20 cellular contexts compared by ENCODE assay signal in the genomic region with DNA sequence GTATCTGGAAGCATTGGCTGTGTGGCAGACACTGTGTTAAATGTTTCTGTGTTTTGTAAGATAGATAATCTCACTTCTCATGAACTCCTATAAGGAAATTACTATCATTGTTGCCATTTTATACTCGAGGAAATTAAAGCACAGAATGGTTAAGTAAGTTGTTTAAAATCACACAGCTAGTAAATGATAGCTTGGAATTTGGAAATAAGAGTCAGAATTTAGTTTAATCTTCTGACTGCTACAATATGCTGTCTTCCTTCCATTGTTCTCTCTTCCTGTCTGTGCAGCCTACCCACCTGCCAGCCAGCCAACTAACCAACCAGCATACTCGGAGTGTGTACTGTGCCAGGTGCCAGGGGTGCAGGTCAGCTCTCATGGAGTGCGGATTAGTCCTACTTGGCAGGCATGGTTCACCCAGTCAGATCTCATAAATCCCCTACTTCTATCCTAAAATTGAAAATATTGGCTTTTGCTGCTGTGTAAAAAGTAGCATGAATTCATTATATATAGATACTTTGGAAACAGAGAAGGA.
DNase-seq lines count a peak whose midpoint lies in the region; FAIRE-seq and TF ChIP-seq lines count a peak whose summit lies in the region.
"Had no signal": no experiment of that assay in that cellular context is flagged by ENCODE, and none has a peak within 500 bp of the region (broad histone marks: within the 10 kb centered on the region; RNA-seq: fewer than 3 reads in every experiment).

No MANE protein-coding gene starts in this region.

- intact Hi-C loops in PC-9 (cut with micrococcal nuclease; ENCODE audit: unreplicated experiment) = loop anchor here (5.0 kb wide), 1 partner anchor 79 kb away; no protein-coding TSS in a partner anchor
- intact Hi-C loops in endothelial cell of umbilical vein (cut with micrococcal nuclease) = no loop called here

- H4K20me1 ChIP-seq in PC-9 (ENCODE audit: insufficient read depth) = no peaks in the 10 kb centered on the region
- no peaks in the 10 kb centered on the region for H4K20me1 ChIP-seq in endothelial cell of umbilical vein (replicated peaks; ENCODE audit: control insufficient read depth, extremely low read depth, insufficient read depth, low read length)

- no peaks in the 10 kb centered on the region for H3K9me3 ChIP-seq in PC-9 (ENCODE audit: insufficient read depth, low read depth)
- no peaks in the 10 kb centered on the region for H3K9me3 ChIP-seq in endothelial cell of umbilical vein (replicated peaks; ENCODE audit: control insufficient read depth, insufficient read depth, low read length)
- H3K9me3 ChIP-seq: SJCRH30, thoracic aorta had no signal

- TF ChIP-seq POLR2A in endothelial cell of umbilical vein (IDR thresholded peaks at IDR 0.05; ENCODE audit: low read depth, low read length) = no peak

- H3K27ac ChIP-seq in PC-9 = peak overlapping the region; percentile 86
- peak overlapping the region; percentile 18 for H3K27ac ChIP-seq in endothelial cell of umbilical vein (ENCODE audit: insufficient read depth, low read depth, low read length)
- H3K27ac ChIP-seq: SJCRH30, thoracic aorta had no signal

- dilution Hi-C loops in endothelial cell of umbilical vein (cut with MboI; ENCODE audit: extremely low pct_ligation_motif_present, low sequenced_read_pairs) = loop anchor here (25.0 kb wide), 1 partner anchor 114 kb away; no protein-coding TSS in a partner anchor

- no TSS peak for BruUV-seq in PC-9 (replicated peaks; lab: Mats Ljungman, UMichigan)
- no TSS peak for BruUV-seq in endothelial cell of umbilical vein (replicated peaks; lab: Mats Ljungman, UMichigan)

- FAIRE-seq in endothelial cell of umbilical vein (lab: Jason Lieb, UNC) = peak; percentile 90

- peaks cover 50% of the 10 kb centered on the region for H3K4me1 ChIP-seq in PC-9 (replicated peaks; ENCODE audit: insufficient read depth)
- H3K4me1 ChIP-seq in endothelial cell of umbilical vein (ENCODE audit: control insufficient read depth, extremely low read depth, insufficient read depth, low read length) = peaks cover 25% of the 10 kb centered on the region

- H3K79me2 ChIP-seq in PC-9 (ENCODE audit: low read depth) = no peaks in the 10 kb centered on the region; the same call in 1 of the 2 replicates
- H3K79me2 ChIP-seq in endothelial cell of umbilical vein (ENCODE audit: control insufficient read depth, insufficient read depth, low read length) = no peaks in the 10 kb centered on the region

- H3K9me2 ChIP-seq in PC-9 (ENCODE audit: insufficient read depth) = no peaks in the 10 kb centered on the region

- peaks cover 28% of the 10 kb centered on the region for H3F3A ChIP-seq in PC-9 (ENCODE audit: insufficient read depth, low read depth)

- H3K4me2 ChIP-seq in PC-9 (peak overlapping the region; percentile 65), endothelial cell of umbilical vein (ENCODE audit: insufficient read depth, low read length) (peak overlapping the region; percentile 57)

- no peaks in the 10 kb centered on the region for H3K9me1 ChIP-seq in endothelial cell of umbilical vein (replicated peaks; ENCODE audit: control insufficient read depth, extremely low read depth, insufficient read depth, low read length)

- POLR2A ChIA-PET in PC-9 (lab: Charles Lee; ENCODE audit: unreplicated experiment) = interaction anchor here (0.8 kb wide), 1 partner anchor 324 kb away, joined by 5 read pairs; no protein-coding TSS in a partner anchor
- POLR2A ChIA-PET in endothelial cell of umbilical vein (lab: Charles Lee) = no interaction called here

- no peaks in the 10 kb centered on the region for H3K36me3 ChIP-seq in PC-9 (ENCODE audit: low read depth)
- H3K36me3 ChIP-seq in endothelial cell of umbilical vein (ENCODE audit: control insufficient read depth in 2 of 2, extremely low read depth in 1 of 2, insufficient read depth in 2 of 2, low read length in 2 of 2) = no peaks in the 10 kb centered on the region
- H3K36me3 ChIP-seq: SJCRH30, thoracic aorta had no signal

- H3K4me3 ChIP-seq in PC-9 (no peak overlapping the region), endothelial cell of umbilical vein (replicated peaks in 1 of 3; ENCODE audit: insufficient read depth in 1 of 3, low read depth in 1 of 3, low read length in 3 of 3) (no peak overlapping the region)
- H3K4me3 ChIP-seq: SJCRH30, thoracic aorta had no signal

- H3K27me3 ChIP-seq in PC-9 (ENCODE audit: insufficient read depth, low read depth) = no peaks in the 10 kb centered on the region
- no peaks in the 10 kb centered on the region for H3K27me3 ChIP-seq in endothelial cell of umbilical vein (ENCODE audit: control insufficient read depth in 2 of 2, insufficient read depth in 2 of 2, low read length in 2 of 2)
- H3K27me3 ChIP-seq: SJCRH30 had no signal

- H3K9ac ChIP-seq in endothelial cell of umbilical vein (replicated peaks; ENCODE audit: extremely low read depth, insufficient read depth, low read length) = no peak overlapping the region

- CTCF ChIA-PET in PC-9 (lab: Charles Lee) (no interaction called here), endothelial cell of umbilical vein (lab: Charles Lee) (interaction anchor here (0.7 to 3.2 kb wide), 6 partner anchors 9 to 197 kb away, joined by 3 to 13 read pairs (median 5); partner anchors contain the start of gene KSR1)

- TF ChIP-seq CTCF in PC-9 (conservative IDR thresholded peaks at IDR 0.05) (no peak), endothelial cell of umbilical vein (IDR thresholded peaks at IDR 0.05; ENCODE audit: extremely low read depth in 1 of 2, insufficient read depth in 1 of 2, low read depth in 1 of 2, low read length in 2 of 2) (no peak)

- DNase-seq in COLO668 (lab: John Stamatoyannopoulos, UW; ENCODE audit: unreplicated experiment) (peak; percentile 46), DMS53 treated with DMSO at 0.1 percent for 48 hours (lab: John Stamatoyannopoulos, UW; ENCODE audit: unreplicated experiment) (peak; percentile 94), PC-9 (no peak), endothelial cell of umbilical vein (ENCODE audit: low read depth, low spot score) (peak; percentile 84), SW480 (ENCODE audit: low spot score) (no peak), DMS79 (lab: John Stamatoyannopoulos, UW) (no peak)
- no peak for DNase-seq in stimulated activated CD4-positive, alpha-beta T cell treated with anti-CD3 and anti-CD28 coated beads, Interleukin-4, amount 100 ng/mL, for 4 hours
- DNase-seq: activated CD4-positive, alpha-beta T cell treated with anti-CD3 and anti-CD28 coated beads, Interleukin-2, amount 50 U/mL, for 48 hours; amygdala; CD4-positive, alpha-beta T cell; effector memory CD4-positive, alpha-beta T cell; H7; Kasumi-1; NCI-H1048; NCI-H2107; NCI-H526; posterior cingulate gyrus; SJCRH30; T-helper 2 cell had no signal

- H2AFZ ChIP-seq in PC-9 (no peak overlapping the region), endothelial cell of umbilical vein (ENCODE audit: low read depth, low read length) (no peak overlapping the region)

TF ChIP-seq in endothelial cell of umbilical vein, 7 proteins besides CTCF, POLR2A, EP300 and RAD21:
- no peak for TF ChIP-seq GATA2 (IDR thresholded peaks at IDR 0.05; ENCODE audit: insufficient read depth, insufficient read length, low read depth, low read length)

Comparison
In these comparisons a context has a peak if more than half of its experiments do, and no peak if none do; other contexts are left out.
1. DNase-seq: peak in COLO668 (single experiment), DMS53 treated with DMSO at 0.1 percent for 48 hours (single experiment) and endothelial cell of umbilical vein (single experiment); none in PC-9 (0 of 2), SW480 (single experiment), DMS79 (single experiment) and stimulated activated CD4-positive, alpha-beta T cell treated with anti-CD3 and anti-CD28 coated beads, Interleukin-4, amount 100 ng/mL, for 4 hours (0 of 2).